ENCODE assay signal across 8 cellular contexts in the genomic region with DNA sequence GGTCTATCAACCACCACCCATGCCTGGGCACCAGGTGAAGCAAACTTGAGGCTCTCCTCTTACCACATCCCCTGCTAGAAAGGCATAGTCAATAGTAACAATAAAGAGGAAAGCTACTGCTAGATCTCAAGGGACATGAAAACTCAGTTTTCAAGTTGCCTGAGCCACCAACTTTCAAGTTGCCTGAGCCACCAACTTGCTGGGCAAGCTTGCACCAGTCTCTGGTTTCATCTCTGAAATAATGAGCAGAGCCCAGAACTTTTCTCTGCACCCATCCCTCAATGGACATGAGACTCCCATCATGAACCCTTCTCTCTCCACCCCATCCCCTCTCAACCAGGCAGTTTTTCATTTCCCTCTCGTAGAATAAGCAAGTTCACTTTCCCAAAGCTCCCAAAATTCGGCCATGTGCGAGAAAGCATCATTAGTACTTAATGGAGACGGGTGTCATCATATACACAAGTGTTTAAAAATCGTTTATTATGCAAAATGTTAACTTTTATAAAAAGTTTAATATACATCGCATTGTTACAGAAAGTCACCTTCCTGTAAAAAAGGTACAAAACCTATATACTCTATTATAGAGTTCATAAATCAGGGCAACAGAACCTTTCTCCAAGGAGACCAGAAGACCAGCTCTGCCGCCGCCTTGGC. TPM values are rescaled to one million over a fixed set of nuclear protein-coding genes. Genes with fewer than 3 reads are reported as not detected.
DNase-seq lines count a peak whose midpoint lies in the region; ATAC-seq lines count a peak whose summit lies in the region.

No MANE protein-coding gene starts in this region.

- peak overlapping the region; percentile 91 for H3K4me3 Mint-ChIP-seq in activated T-helper 2 cell treated with anti-CD3 and anti-CD28 coated beads, Interferon-gamma antibody, Interleukin-2, Interleukin-4, amounts not matched to agents 10 μg/mL and 5 μg/mL and 100 μg/mL, durations not matched to agents 14 hours and 24 hours and 36 hours (ENCODE audit: low read depth)
- H3K4me3 Mint-ChIP-seq in immature natural killer cell = peak overlapping the region; percentile 4 to 86 (median 12)

- DNase-seq in NCI-H1092 treated with DMSO at 0.1 percent for 48 hours (lab: John Stamatoyannopoulos, UW) (peak; percentile 51), NCI-H1092 (lab: John Stamatoyannopoulos, UW) (no peak), immature natural killer cell (no peak), NCI-H1930 (lab: John Stamatoyannopoulos, UW) (no peak)
- DNase-seq in activated T-helper 2 cell treated with anti-CD3 and anti-CD28 coated beads, Interferon-gamma antibody, Interleukin-2, Interleukin-4, amounts not matched to agents 10 μg/mL and 5 μg/mL and 100 μg/mL, durations not matched to agents 14 hours and 24 hours and 36 hours (ENCODE audit: low spot score) = no peak

- H3K4me1 Mint-ChIP-seq in activated T-helper 2 cell treated with anti-CD3 and anti-CD28 coated beads, Interferon-gamma antibody, Interleukin-2, Interleukin-4, amounts not matched to agents 10 μg/mL and 5 μg/mL and 100 μg/mL, durations not matched to agents 14 hours and 24 hours and 36 hours (ENCODE audit: low read depth) = peaks cover 68% of the 10 kb centered on the region
- H3K4me1 Mint-ChIP-seq in immature natural killer cell = peaks cover 41 to 57% of the 10 kb centered on the region in 2 donors

- H3K27me3 Mint-ChIP-seq in activated T-helper 2 cell treated with anti-CD3 and anti-CD28 coated beads, Interferon-gamma antibody, Interleukin-2, Interleukin-4, amounts not matched to agents 10 μg/mL and 5 μg/mL and 100 μg/mL, durations not matched to agents 14 hours and 24 hours and 36 hours (ENCODE audit: low read depth) = peaks cover 36% of the 10 kb centered on the region
- H3K27me3 Mint-ChIP-seq in immature natural killer cell (ENCODE audit: low read depth in 3 of 3) = peaks cover 16 to 18% (median 17%) of the 10 kb centered on the region in 3 donors

- intact Hi-C loops in activated T-helper 2 cell treated with anti-CD3 and anti-CD28 coated beads, Interferon-gamma antibody, Interleukin-2, Interleukin-4, amounts not matched to agents 10 μg/mL and 5 μg/mL and 100 μg/mL, durations not matched to agents 14 hours and 24 hours and 36 hours (cut with micrococcal nuclease) = loop anchor here (2.0 kb wide), 2 partner anchors 27 to 59 kb away; a partner anchor contains a TSS

- H3K9ac ChIP-seq in subcutaneous abdominal adipose tissue (ENCODE audit: low read length in 5 of 5) = peak overlapping the region in 4 of 5 donors; percentile 23 to 79 (median 54)

- peaks cover 0 to 5% (median 0%) of the 10 kb centered on the region in 5 donors for H3K36me3 ChIP-seq in subcutaneous abdominal adipose tissue (ENCODE audit: control insufficient read depth in 5 of 5, insufficient read depth in 5 of 5, low read length in 5 of 5)

- H3K27ac ChIP-seq in subcutaneous abdominal adipose tissue (ENCODE audit: low read depth, low read length) = peak overlapping the region; percentile 96

- no peaks in the 10 kb centered on the region for H3K9me3 ChIP-seq in subcutaneous abdominal adipose tissue (ENCODE audit: control insufficient read depth in 5 of 5, low read length in 5 of 5)

- peaks cover 31 to 87% (median 74%) of the 10 kb centered on the region in 5 donors for H3K4me1 ChIP-seq in subcutaneous abdominal adipose tissue (ENCODE audit: control insufficient read depth in 5 of 5, insufficient read depth in 5 of 5, low read length in 5 of 5)

- peak overlapping the region; percentile 72 to 99 (median 87) for H3K4me3 ChIP-seq in subcutaneous abdominal adipose tissue (ENCODE audit: low read depth in 1 of 5, low read length in 5 of 5)

- H3K27me3 ChIP-seq in subcutaneous abdominal adipose tissue (ENCODE audit: control insufficient read depth in 5 of 5, insufficient read depth in 4 of 5, low read length in 5 of 5) = peaks cover 0 to 7% (median 0%) of the 10 kb centered on the region in 5 donors

- peaks cover 14% of the 10 kb centered on the region for H3K36me3 Mint-ChIP-seq in activated T-helper 2 cell treated with anti-CD3 and anti-CD28 coated beads, Interferon-gamma antibody, Interleukin-2, Interleukin-4, amounts not matched to agents 10 μg/mL and 5 μg/mL and 100 μg/mL, durations not matched to agents 14 hours and 24 hours and 36 hours (ENCODE audit: low read depth)
- H3K36me3 Mint-ChIP-seq in immature natural killer cell = no peaks in the 10 kb centered on the region

- H3K9me3 Mint-ChIP-seq in activated T-helper 2 cell treated with anti-CD3 and anti-CD28 coated beads, Interferon-gamma antibody, Interleukin-2, Interleukin-4, amounts not matched to agents 10 μg/mL and 5 μg/mL and 100 μg/mL, durations not matched to agents 14 hours and 24 hours and 36 hours = no peaks in the 10 kb centered on the region
- no peaks in the 10 kb centered on the region for H3K9me3 Mint-ChIP-seq in immature natural killer cell

- no peak overlapping the region for H3K27ac Mint-ChIP-seq in activated T-helper 2 cell treated with anti-CD3 and anti-CD28 coated beads, Interferon-gamma antibody, Interleukin-2, Interleukin-4, amounts not matched to agents 10 μg/mL and 5 μg/mL and 100 μg/mL, durations not matched to agents 14 hours and 24 hours and 36 hours
- H3K27ac Mint-ChIP-seq in immature natural killer cell = no peak overlapping the region

- ATAC-seq in GM18873 (IDR thresholded peaks at IDR 0.05; ENCODE audit: low FRiP score, unreplicated experiment) (no peak), GM21447 (IDR thresholded peaks at IDR 0.05; ENCODE audit: unreplicated experiment) (no peak)

RNA-seq across cellular contexts. Expression of a gene that starts 1.7 kb away (rescaled TPM):
- 24.7 and 26.9 TPM in 2 replicates for total RNA-seq in activated T-helper 2 cell treated with anti-CD3 and anti-CD28 coated beads, Interferon-gamma antibody, Interleukin-2, Interleukin-4, amounts not matched to agents 10 μg/mL and 5 μg/mL and 100 μg/mL, durations not matched to agents 14 hours and 24 hours and 36 hours
- polyA plus RNA-seq in immature natural killer cell = 1 to 10 TPM in 1 of 3 donors, under 1 TPM in 1, not detected in 1; 0.28 to 2.5 TPM

RNA-seq across cellular contexts. Expression of a gene that starts 26.6 kb away (rescaled TPM):
- 17.2 and 18.6 TPM in 2 replicates for total RNA-seq in activated T-helper 2 cell treated with anti-CD3 and anti-CD28 coated beads, Interferon-gamma antibody, Interleukin-2, Interleukin-4, amounts not matched to agents 10 μg/mL and 5 μg/mL and 100 μg/mL, durations not matched to agents 14 hours and 24 hours and 36 hours
- 1 to 10 TPM in 2 of 3 donors, under 1 TPM in 1; 0.28 to 1.3 (median 1.2) TPM for polyA plus RNA-seq in immature natural killer cell
